1 cellular context compared by ENCODE assay signal in the genomic region with DNA sequence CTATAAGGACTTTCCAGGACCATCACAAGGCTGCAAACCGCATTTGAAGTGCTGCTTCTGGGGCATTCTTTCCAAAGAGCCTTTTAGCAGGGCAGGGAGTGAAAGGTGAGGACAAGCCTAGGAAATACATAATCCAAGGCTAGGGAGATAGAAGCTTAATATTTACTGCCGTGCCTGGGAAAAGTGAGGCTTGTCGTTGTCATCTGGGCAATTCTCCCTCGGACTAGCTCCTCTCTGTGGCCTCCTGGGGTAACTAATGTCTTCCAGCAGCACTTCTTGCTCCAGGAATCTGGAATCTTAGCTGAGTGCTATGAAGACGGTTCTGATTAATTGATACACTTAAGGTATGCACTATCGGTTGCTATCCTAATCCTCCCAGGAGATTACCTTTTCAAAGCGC.
A peak's percentile ranks its signal among the peaks of the same experiment; 100 is the strongest.
TF ChIP-seq lines count a peak whose summit lies in the region.

No MANE protein-coding gene starts in this region.

TF ChIP-seq in HepG2, 621 proteins besides CTCF, POLR2A, EP300 and RAD21:
- TF ChIP-seq SMC3 (IDR thresholded peaks at IDR 0.05; ENCODE audit: low read length) (peak; percentile 40; the same call in 1 of the 2 replicates), ZNF772 (CRISPR knock-in tag; IDR thresholded peaks at IDR 0.05) (0 out of 2 replicates have a peak, but pooled peaks have one; percentile 37), KDM6A (CRISPR knock-in tag; IDR thresholded peaks at IDR 0.05; ENCODE audit: low read depth) (no peak), BRCA1 (CRISPR knock-in tag; IDR thresholded peaks at IDR 0.05) (no peak), STAG1 (CRISPR knock-in tag; IDR thresholded peaks at IDR 0.05) (peak; percentile 65)
